Comparison of ENCODE assay signal across 7 cellular contexts in the genomic region with DNA sequence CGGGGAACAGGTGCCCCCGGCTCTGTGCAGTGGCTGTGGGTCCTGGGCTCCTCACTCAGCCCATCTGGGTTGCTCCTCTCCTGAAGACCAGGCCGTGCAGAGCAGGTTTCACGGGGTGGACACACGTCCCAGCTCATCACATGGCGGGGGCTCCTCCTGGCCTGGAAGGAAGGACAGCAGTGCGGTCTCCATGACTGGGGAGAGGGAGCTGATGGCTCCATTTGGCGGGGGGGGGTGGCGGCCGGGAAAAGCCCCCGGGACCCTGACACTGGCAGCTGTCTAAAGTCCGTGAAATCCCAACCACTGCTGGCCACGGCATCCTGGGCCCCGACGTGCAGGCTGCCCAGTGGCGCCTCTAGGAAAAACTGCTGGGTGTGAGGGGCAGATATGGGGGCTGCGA. TPM values are rescaled to one million over a fixed set of nuclear protein-coding genes. Genes with fewer than 3 reads are reported as not detected.
"Had no signal": no experiment of that assay in that cellular context is flagged by ENCODE, and none has a peak within 500 bp of the region (broad histone marks: within the 10 kb centered on the region; RNA-seq: fewer than 3 reads in every experiment).

No MANE protein-coding gene starts in this region.

- H3K27ac Mint-ChIP-seq: IgD-negative memory B cell had no signal

- DNase-seq: IMR-90, KBM-7, KG1 had no signal

- H3K4me3 ChIP-seq: K562 had no signal

- H3K9me3 Mint-ChIP-seq: IgD-negative memory B cell had no signal

- H3K4me3 Mint-ChIP-seq: IgD-negative memory B cell had no signal

- H3K27ac ChIP-seq: HL-60 had no signal

RNA-seq across cellular contexts. Expression of a gene that starts 19.0 kb away (rescaled TPM):
- total RNA-seq: HT1080 had no signal

RNA-seq across cellular contexts. Expression of a gene that starts 29.8 kb away (rescaled TPM):
- total RNA-seq: HT1080 had no signal
